Comparison of ENCODE assay signal across 10 cellular contexts in genomic region chr9:121541256-121541655, GRCh38. TPM values are rescaled to one million over a fixed set of nuclear protein-coding genes. Genes with fewer than 3 reads are reported as not detected.
"Had no signal": no experiment of that assay in that cellular context is flagged by ENCODE, and none has a peak within 500 bp of the region (broad histone marks: within the 10 kb centered on the region; RNA-seq: fewer than 3 reads in every experiment).

No MANE protein-coding gene starts in this region.

- H3K36me3 ChIP-seq: HAP-1 had no signal

- H3K4me3 ChIP-seq: GM23248, HAP-1, K562 had no signal

- H3K4me3 Mint-ChIP-seq: HFFc6 had no signal

- H3K27ac Mint-ChIP-seq: HFFc6 had no signal

- H3K9me3 Mint-ChIP-seq: HFFc6 had no signal

- H3K9me3 ChIP-seq: HAP-1 had no signal

- DNase-seq: GM23248, GOT3, H7, HFFc6, IMR-90 had no signal

- ATAC-seq: HCT116, K562 had no signal

- H3K27ac ChIP-seq: GM23248, HL-60 had no signal

- H3K9ac ChIP-seq: GM23248 had no signal

- H2AFZ ChIP-seq: GM23248 had no signal

- FAIRE-seq: K562 had no signal

RNA-seq across cellular contexts. Expression of gene GGTA1, which starts 41.6 kb away (rescaled TPM):
- total RNA-seq: GM23248, H7, HFFc6, HT1080, IMR-90, K562 had no signal
- polyA plus RNA-seq: GM23248, IMR-90 had no signal
